ENCODE assay signal across 12 cellular contexts in the genomic region with DNA sequence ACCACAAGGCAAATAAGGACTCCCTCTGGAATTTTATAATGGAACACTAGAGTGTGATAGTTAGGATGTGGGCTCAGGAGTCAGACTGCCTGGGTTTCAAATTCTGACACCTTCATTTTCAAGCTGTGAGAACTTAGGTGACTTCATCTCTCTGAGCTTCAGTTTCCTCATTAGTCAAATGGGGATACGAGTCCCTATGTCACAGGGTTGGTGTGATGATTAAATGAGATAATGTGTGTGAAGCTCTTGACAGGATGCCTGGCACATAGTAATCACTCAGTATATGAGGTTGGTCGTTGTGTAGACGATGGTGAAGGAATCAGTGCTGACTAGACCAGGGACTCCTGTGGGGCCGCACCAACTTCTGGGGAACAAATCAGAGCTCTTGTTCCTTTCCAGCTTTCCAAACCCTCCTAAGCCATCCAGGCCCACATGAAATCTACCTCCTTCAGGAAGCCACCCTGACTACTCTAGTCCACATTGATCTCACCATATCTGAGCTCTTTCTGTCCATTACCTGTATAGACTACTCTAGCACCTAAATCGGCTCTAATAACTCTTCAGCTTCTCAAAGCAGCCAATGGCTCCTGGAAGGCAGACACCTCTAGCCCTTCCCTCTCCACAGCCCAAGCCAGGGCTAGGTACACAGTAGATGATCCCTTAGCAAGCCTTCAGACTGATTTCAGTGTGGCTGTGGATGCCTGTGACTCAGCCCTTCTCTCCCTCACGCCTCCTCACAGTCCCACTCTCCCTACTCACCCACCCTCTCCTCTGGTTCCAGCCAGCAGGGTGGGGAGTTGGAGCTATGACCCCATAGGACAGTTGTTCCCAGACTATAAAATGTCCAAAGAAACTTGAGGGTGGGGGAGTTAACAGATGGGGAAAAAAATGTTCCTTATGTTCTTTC. TPM values are rescaled to one million over a fixed set of nuclear protein-coding genes. Genes with fewer than 3 reads are reported as not detected.
DNase-seq lines count a peak whose midpoint lies in the region; ATAC-seq and TF ChIP-seq lines count a peak whose summit lies in the region.
"Had no signal": no experiment of that assay in that cellular context is flagged by ENCODE, and none has a peak within 500 bp of the region (broad histone marks: within the 10 kb centered on the region; RNA-seq: fewer than 3 reads in every experiment).

No MANE protein-coding gene starts in this region.

- intact Hi-C loops in CD8-positive, alpha-beta T cell (cut with DNase I, micrococcal nuclease) = loop anchor here (1.0 to 10.0 kb wide), 2 partner anchors 12 to 413 kb away; partner anchors contain the start of gene JADE2 (in 1 of the 2)
- intact Hi-C loops in activated T-helper 1 cell treated with anti-CD3 and anti-CD28 coated beads, Interleukin-12 subunit alpha, Interleukin-12 subunit beta, Interleukin-2, Interleukin-4 antibody, amounts not matched to agents 30 ng/mL and 10 ng/mL and 1 ng/mL, durations not matched to agents 14 hours and 24 hours and 36 hours (cut with micrococcal nuclease) = loop anchor here (1.0 kb wide), 6 partner anchors 12 to 73 kb away; no protein-coding TSS in a partner anchor

- H3K4me3 Mint-ChIP-seq in CD8-positive, alpha-beta T cell = peak overlapping the region; percentile 95
- H3K4me3 Mint-ChIP-seq in activated T-helper 1 cell treated with anti-CD3 and anti-CD28 coated beads, Interleukin-12 subunit alpha, Interleukin-12 subunit beta, Interleukin-2, Interleukin-4 antibody, amounts not matched to agents 30 ng/mL and 10 ng/mL and 1 ng/mL, durations not matched to agents 14 hours and 24 hours and 36 hours = peak overlapping the region; percentile 51
- peak overlapping the region in 1 of 5 donors; percentile 18 for H3K4me3 Mint-ChIP-seq in immature natural killer cell

- H3K27me3 ChIP-seq in CD8-positive, alpha-beta T cell (ENCODE audit: insufficient read depth, low read length) = no peaks in the 10 kb centered on the region
- H3K27me3 ChIP-seq in GM23248 (replicated peaks; ENCODE audit: insufficient read depth) = no peaks in the 10 kb centered on the region

- peak overlapping the region; percentile 96 for H3K27ac Mint-ChIP-seq in CD8-positive, alpha-beta T cell
- H3K27ac Mint-ChIP-seq in activated T-helper 1 cell treated with anti-CD3 and anti-CD28 coated beads, Interleukin-12 subunit alpha, Interleukin-12 subunit beta, Interleukin-2, Interleukin-4 antibody, amounts not matched to agents 30 ng/mL and 10 ng/mL and 1 ng/mL, durations not matched to agents 14 hours and 24 hours and 36 hours = peak overlapping the region; percentile 88
- H3K27ac Mint-ChIP-seq in immature natural killer cell = peak overlapping the region in 5 of 6 donors; percentile 5 to 80 (median 9)

- no peak overlapping the region for H3K9ac ChIP-seq in GM23248
- H3K9ac ChIP-seq: KMS-11 had no signal

- H3K9me3 ChIP-seq in CD8-positive, alpha-beta T cell (ENCODE audit: low read length) = no peaks in the 10 kb centered on the region
- H3K9me3 ChIP-seq in GM23248 (ENCODE audit: low read depth) = no peaks in the 10 kb centered on the region
- H3K9me3 ChIP-seq: gastroesophageal sphincter had no signal

- no peaks in the 10 kb centered on the region for H3K9me3 Mint-ChIP-seq in CD8-positive, alpha-beta T cell
- H3K9me3 Mint-ChIP-seq in activated T-helper 1 cell treated with anti-CD3 and anti-CD28 coated beads, Interleukin-12 subunit alpha, Interleukin-12 subunit beta, Interleukin-2, Interleukin-4 antibody, amounts not matched to agents 30 ng/mL and 10 ng/mL and 1 ng/mL, durations not matched to agents 14 hours and 24 hours and 36 hours = no peaks in the 10 kb centered on the region
- H3K9me3 Mint-ChIP-seq in immature natural killer cell = no peaks in the 10 kb centered on the region
- H3K9me3 Mint-ChIP-seq: brain had no signal

- H3K9me2 ChIP-seq in GM23248 (ENCODE audit: insufficient read depth) = no peaks in the 10 kb centered on the region

- no peak for TF ChIP-seq CTCF in CD8-positive, alpha-beta T cell (IDR thresholded peaks at IDR 0.05)

- H3K4me1 ChIP-seq in CD8-positive, alpha-beta T cell (ENCODE audit: insufficient read depth, low read length) = peaks cover 58% of the 10 kb centered on the region
- H3K4me1 ChIP-seq in GM23248 (ENCODE audit: insufficient read depth) = peaks cover 19% of the 10 kb centered on the region; the same call in 1 of the 2 replicates

- no peaks in the 10 kb centered on the region for H3K27me3 Mint-ChIP-seq in CD8-positive, alpha-beta T cell (ENCODE audit: low read depth)
- peaks cover 27% of the 10 kb centered on the region for H3K27me3 Mint-ChIP-seq in activated T-helper 1 cell treated with anti-CD3 and anti-CD28 coated beads, Interleukin-12 subunit alpha, Interleukin-12 subunit beta, Interleukin-2, Interleukin-4 antibody, amounts not matched to agents 30 ng/mL and 10 ng/mL and 1 ng/mL, durations not matched to agents 14 hours and 24 hours and 36 hours (ENCODE audit: insufficient read depth)
- H3K27me3 Mint-ChIP-seq in immature natural killer cell (ENCODE audit: low read depth in 3 of 3) = peaks cover 9 to 22% (median 10%) of the 10 kb centered on the region in 3 donors

- peak in 3 of 7 experiments; percentile 40 to 57 (median 45) for DNase-seq in CD8-positive, alpha-beta T cell
- DNase-seq in GM23248 (peak; percentile 77), immature natural killer cell (no peak), NCI-H446 treated with DMSO at 0.1 percent for 48 hours (lab: John Stamatoyannopoulos, UW) (no peak), hippocampal formation (lab: John Stamatoyannopoulos, UW) (no peak)
- peak; percentile 35 for DNase-seq in activated T-helper 1 cell treated with anti-CD3 and anti-CD28 coated beads, Interleukin-12 subunit alpha, Interleukin-12 subunit beta, Interleukin-2, Interleukin-4 antibody, amounts not matched to agents 30 ng/mL and 10 ng/mL and 1 ng/mL, durations not matched to agents 14 hours and 24 hours and 36 hours (ENCODE audit: low spot score)
- DNase-seq: DMS79 had no signal

- H3K4me1 Mint-ChIP-seq in CD8-positive, alpha-beta T cell (ENCODE audit: low read depth) = peaks cover 63% of the 10 kb centered on the region
- peaks cover 59% of the 10 kb centered on the region for H3K4me1 Mint-ChIP-seq in activated T-helper 1 cell treated with anti-CD3 and anti-CD28 coated beads, Interleukin-12 subunit alpha, Interleukin-12 subunit beta, Interleukin-2, Interleukin-4 antibody, amounts not matched to agents 30 ng/mL and 10 ng/mL and 1 ng/mL, durations not matched to agents 14 hours and 24 hours and 36 hours (ENCODE audit: low read depth)
- peaks cover 41 to 46% of the 10 kb centered on the region in 2 donors for H3K4me1 Mint-ChIP-seq in immature natural killer cell

- H4K20me1 ChIP-seq in GM23248 (ENCODE audit: insufficient read depth) = no peaks in the 10 kb centered on the region

- H3K36me3 Mint-ChIP-seq in CD8-positive, alpha-beta T cell = peaks cover 23% of the 10 kb centered on the region
- peaks cover 7% of the 10 kb centered on the region for H3K36me3 Mint-ChIP-seq in activated T-helper 1 cell treated with anti-CD3 and anti-CD28 coated beads, Interleukin-12 subunit alpha, Interleukin-12 subunit beta, Interleukin-2, Interleukin-4 antibody, amounts not matched to agents 30 ng/mL and 10 ng/mL and 1 ng/mL, durations not matched to agents 14 hours and 24 hours and 36 hours (ENCODE audit: low read depth)
- peaks cover 0 to 4% (median 4%) of the 10 kb centered on the region in 3 donors for H3K36me3 Mint-ChIP-seq in immature natural killer cell
- H3K36me3 Mint-ChIP-seq: brain had no signal

- POLR2A ChIA-PET in CD8-positive, alpha-beta T cell (lab: Charles Lee) = interaction anchor here (1.2 to 22.5 kb wide), 6 partner anchors 34 to 69 kb away, joined by 3 to 249 read pairs (median 12); partner anchors contain the start of gene SKP1

- 68 to 73% methylated on average over 6 of the region's 6 CpGs for WGBS in GM23248 (ENCODE audit: low coverage in 1 of 2, low lambda C conversion rate in 2 of 2, missing lambda C conversion rate in 2 of 2), 2 experiments

- ATAC-seq in CD8-positive, alpha-beta T cell = peak; percentile 33
- ATAC-seq in esophagus mucosa (no peak), GM19463 (IDR thresholded peaks at IDR 0.05; ENCODE audit: unreplicated experiment) (no peak)
- ATAC-seq: gastroesophageal sphincter had no signal

- H3K4me3 ChIP-seq in CD8-positive, alpha-beta T cell (ENCODE audit: low read depth, low read length) = peak overlapping the region; percentile 98
- no peak overlapping the region for H3K4me3 ChIP-seq in GM23248
- H3K4me3 ChIP-seq: gastroesophageal sphincter had no signal

- CTCF ChIA-PET in CD8-positive, alpha-beta T cell (lab: Charles Lee) = interaction anchor here (0.6 to 3.8 kb wide), 2 partner anchors 43 to 70 kb away, joined by 3 to 92 read pairs; no protein-coding TSS in a partner anchor

- H2AFZ ChIP-seq in GM23248 = no peak overlapping the region

- no peaks in the 10 kb centered on the region for H3F3A ChIP-seq in GM23248 (ENCODE audit: insufficient read depth)

- peaks cover 14% of the 10 kb centered on the region for H3K36me3 ChIP-seq in CD8-positive, alpha-beta T cell (ENCODE audit: insufficient read depth, low read length)
- H3K36me3 ChIP-seq in GM23248 (ENCODE audit: low read depth) = no peaks in the 10 kb centered on the region
- H3K36me3 ChIP-seq: gastroesophageal sphincter had no signal

- no peaks in the 10 kb centered on the region for H3K79me2 ChIP-seq in GM23248 (ENCODE audit: insufficient read depth)

- peak overlapping the region; percentile 16 for H3K27ac ChIP-seq in CD8-positive, alpha-beta T cell (ENCODE audit: low read depth, low read length)
- H3K27ac ChIP-seq in GM23248 = no peak overlapping the region
- H3K27ac ChIP-seq: gastroesophageal sphincter, KMS-11 had no signal

- in situ Hi-C loops in GM23248 (cut with MboI) = no loop called here

- no peak overlapping the region for H3K4me2 ChIP-seq in GM23248 (ENCODE audit: unreplicated experiment)
- H3K4me2 ChIP-seq: KMS-11 had no signal

RNA-seq across cellular contexts. Expression of gene TCF7, which starts 2.5 kb away (rescaled TPM):
- 100 to 1,000 TPM; 517 to 538 TPM for total RNA-seq in CD8-positive, alpha-beta T cell
- total RNA-seq in GM23248 (2014; rRNA removed; shearing (Covaris generic)) = 1.4 and 2.5 TPM in 2 replicates
- polyA plus RNA-seq in GM23248 (2016; fragmentation: Nextera tagmentation; extraction: Ambion mirVana) = 2.4 and 2.7 TPM in 2 replicates
- 76.3 and 77.2 TPM in 2 replicates for total RNA-seq in activated T-helper 1 cell treated with anti-CD3 and anti-CD28 coated beads, Interleukin-12 subunit alpha, Interleukin-12 subunit beta, Interleukin-2, Interleukin-4 antibody, amounts not matched to agents 30 ng/mL and 10 ng/mL and 1 ng/mL, durations not matched to agents 14 hours and 24 hours and 36 hours
- 10 to 100 TPM; 14.9 to 50.9 (median 38.2) TPM for polyA plus RNA-seq in immature natural killer cell
- total RNA-seq in esophagus mucosa = 4.6 TPM

Comparison
In these comparisons a context has a peak if more than half of its experiments do, and no peak if none do; other contexts are left out.
1. DNase-seq: peak in GM23248 (single experiment) and activated T-helper 1 cell treated with anti-CD3 and anti-CD28 coated beads, Interleukin-12 subunit alpha, Interleukin-12 subunit beta, Interleukin-2, Interleukin-4 antibody, amounts not matched to agents 30 ng/mL and 10 ng/mL and 1 ng/mL, durations not matched to agents 14 hours and 24 hours and 36 hours (single experiment); none in immature natural killer cell (0 of 3), NCI-H446 treated with DMSO at 0.1 percent for 48 hours (single experiment) and hippocampal formation (0 of 2).
2. H3K27ac Mint-ChIP-seq: peak in every context shown above with its lines; median percentile 96 in CD8-positive, alpha-beta T cell; 88 in activated T-helper 1 cell treated with anti-CD3 and anti-CD28 coated beads, Interleukin-12 subunit alpha, Interleukin-12 subunit beta, Interleukin-2, Interleukin-4 antibody, amounts not matched to agents 30 ng/mL and 10 ng/mL and 1 ng/mL, durations not matched to agents 14 hours and 24 hours and 36 hours; 9 in immature natural killer cell.
3. RNA of gene TCF7, which starts 2.5 kb away (total RNA-seq): 517 to 538 TPM in CD8-positive, alpha-beta T cell and 76.3 to 77.2 TPM in activated T-helper 1 cell treated with anti-CD3 and anti-CD28 coated beads, Interleukin-12 subunit alpha, Interleukin-12 subunit beta, Interleukin-2, Interleukin-4 antibody, amounts not matched to agents 30 ng/mL and 10 ng/mL and 1 ng/mL, durations not matched to agents 14 hours and 24 hours and 36 hours; 4.6 TPM in esophagus mucosa (single experiment) and 1.4 to 2.5 TPM in GM23248; every median in the first group is over 10 times any median in the second.